ENCODE assay signal across 8 cellular contexts in genomic region chr1:248825909-248826760, GRCh38. TPM values are rescaled to one million over a fixed set of nuclear protein-coding genes. Genes with fewer than 3 reads are reported as not detected.
DNase-seq lines count a peak whose midpoint lies in the region; ATAC-seq and TF ChIP-seq lines count a peak whose summit lies in the region.

Gene SH3BP5L, minus strand, starts transcription at chr1:248825915. Its CDS starts 980 bp downstream, at chr1:248824935.

- TF ChIP-seq CTCF in colonic mucosa (IDR thresholded peaks at IDR 0.05) = peak; percentile 52

- peak within 1 kb of the TSS; percentile 89 to 99 (median 95) for H3K9ac ChIP-seq in BLaER1 treated with 17β-estradiol and CSF1 and Interleukin-3, amounts not matched to agents 10 nM and 100 nM
- H3K9ac ChIP-seq in colonic mucosa (ENCODE audit: low read depth in 2 of 2, low read length in 2 of 2) = peak within 1 kb of the TSS; percentile 84

- H3K4me3 ChIP-seq in BLaER1 treated with 17β-estradiol and CSF1 and Interleukin-3, amounts not matched to agents 10 nM and 100 nM = peak within 1 kb of the TSS; percentile 72 to 93 (median 89)
- peak within 1 kb of the TSS; percentile 79 for H3K4me3 ChIP-seq in colonic mucosa

- intact Hi-C loops in colonic mucosa (cut with DNase I) = no loop called here

- ATAC-seq in GM19324 (IDR thresholded peaks at IDR 0.05; ENCODE audit: low FRiP score, unreplicated experiment) (peak; percentile 95), HG03469 (IDR thresholded peaks at IDR 0.05; ENCODE audit: unreplicated experiment) (peak; percentile 82)

- H3K27me3 ChIP-seq in BLaER1 treated with 17β-estradiol and CSF1 and Interleukin-3, amounts not matched to agents 10 nM and 100 nM = no peaks in the 10 kb centered on the region
- no peaks in the 10 kb centered on the region for H3K27me3 ChIP-seq in colonic mucosa

- H3K36me3 ChIP-seq in BLaER1 treated with 17β-estradiol and CSF1 and Interleukin-3, amounts not matched to agents 10 nM and 100 nM = peaks cover 25 to 38% (median 36%) of the 10 kb centered on the region in 11 experiments
- no peaks in the 10 kb centered on the region for H3K36me3 ChIP-seq in colonic mucosa

- peak within 1 kb of the TSS; percentile 96 to 100 (median 99) for H3K4me2 ChIP-seq in BLaER1 treated with 17β-estradiol and CSF1 and Interleukin-3, amounts not matched to agents 10 nM and 100 nM

- DNase-seq in NCI-H526 (lab: John Stamatoyannopoulos, UW) (peak; percentile 85 to 90), colonic mucosa (peak; percentile 93), left kidney (ENCODE audit: low read depth, low spot score) (peak; percentile 99)
- DNase-seq in activated CD4-positive, alpha-beta T cell treated with anti-CD3 and anti-CD28 coated beads for 48 hours = peak; percentile 92
- peak; percentile 87 to 90 for DNase-seq in stimulated activated CD4-positive, alpha-beta T cell treated with anti-CD3 and anti-CD28 coated beads, Interleukin-2, amount 100 ng/mL, for 24 hours

- peaks cover 50 to 69% (median 53%) of the 10 kb centered on the region in 10 experiments for H3K4me1 ChIP-seq in BLaER1 treated with 17β-estradiol and CSF1 and Interleukin-3, amounts not matched to agents 10 nM and 100 nM
- peaks cover 22% of the 10 kb centered on the region for H3K4me1 ChIP-seq in colonic mucosa

- H3K9me3 ChIP-seq in BLaER1 treated with 17β-estradiol and CSF1 and Interleukin-3, amounts not matched to agents 10 nM and 100 nM (replicated peaks in 1 of 11) = peaks cover 0 to 6% (median 0%) of the 10 kb centered on the region in 11 experiments; a peak in 2 of 22 replicates
- no peaks in the 10 kb centered on the region for H3K9me3 ChIP-seq in colonic mucosa

- H3K27ac ChIP-seq in BLaER1 treated with 17β-estradiol and CSF1 and Interleukin-3, amounts not matched to agents 10 nM and 100 nM = peak within 1 kb of the TSS; percentile 93 to 100 (median 98)
- H3K27ac ChIP-seq in colonic mucosa = peak within 1 kb of the TSS; percentile 98

- H4K20me1 ChIP-seq in BLaER1 treated with 17β-estradiol and CSF1 and Interleukin-3, amounts not matched to agents 10 nM and 100 nM = peaks cover 0 to 42% (median 27%) of the 10 kb centered on the region in 11 experiments; a peak in 15 of 22 replicates

RNA-seq across cellular contexts. Expression of gene SH3BP5L, which starts in this region (rescaled TPM):
- 10 to 100 TPM; 24.2 to 30.5 TPM for total RNA-seq in colonic mucosa

Comparison
In these comparisons a context has a peak if more than half of its experiments do, and no peak if none do; other contexts are left out.
1. Peak in every context shown above with its lines: DNase-seq, ATAC-seq, H3K4me3 ChIP-seq and H3K27ac ChIP-seq.